Comparison of ENCODE assay signal across 31 cellular contexts in the genomic region with DNA sequence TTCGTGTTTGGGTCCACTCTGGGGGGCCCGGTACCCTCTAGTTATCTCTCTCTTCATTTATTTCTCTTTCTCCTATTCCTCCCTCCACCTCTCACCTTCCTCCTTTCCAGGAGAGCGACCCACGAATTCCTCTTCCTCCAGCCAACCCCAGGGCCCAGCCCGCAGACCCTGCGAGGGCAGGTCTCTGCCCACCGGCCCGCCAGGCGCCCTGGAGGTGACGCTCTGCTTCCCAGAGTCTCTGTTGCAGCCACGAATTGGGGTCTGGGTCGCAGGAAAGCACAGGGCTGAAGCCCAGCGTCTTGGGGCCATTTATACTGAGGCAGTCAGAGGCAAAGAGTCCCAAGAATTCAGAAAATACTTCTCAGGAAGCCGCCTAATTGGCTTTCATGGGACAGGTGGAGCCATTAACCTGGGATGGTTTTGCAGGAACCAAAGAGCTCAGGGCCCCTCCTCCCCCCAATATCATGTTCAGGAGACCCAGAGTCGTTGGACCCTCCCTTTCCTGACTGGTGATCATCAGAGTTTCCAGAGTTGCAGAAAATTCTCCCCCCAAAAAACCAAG. TPM values are rescaled to one million over a fixed set of nuclear protein-coding genes. Genes with fewer than 3 reads are reported as not detected.
A peak's percentile ranks its signal among the peaks of the same experiment; 100 is the strongest.
DNase-seq lines count a peak whose midpoint lies in the region; ATAC-seq, FAIRE-seq and TF ChIP-seq lines count a peak whose summit lies in the region.
"Had no signal": no experiment of that assay in that cellular context is flagged by ENCODE, and none has a peak within 500 bp of the region (broad histone marks: within the 10 kb centered on the region; RNA-seq: fewer than 3 reads in every experiment).

No MANE protein-coding gene starts in this region.

- FAIRE-seq in urothelium cell line (lab: Jason Lieb, UNC), result no peak
- FAIRE-seq: D721Med, GM12892, islet of Langerhans had no signal

- TF ChIP-seq CTCF in Caco-2 (IDR thresholded peaks at IDR 0.05; ENCODE audit: insufficient read depth in 1 of 2, low read depth in 1 of 2, low read length in 1 of 2, severe bottlenecking in 1 of 2, unreplicated experiment in 1 of 2) (no peak), endodermal cell (conservative IDR thresholded peaks at IDR 0.05) (no peak), neural cell (IDR thresholded peaks at IDR 0.05; ENCODE audit: poor library complexity, severe bottlenecking) (no peak)

- WGBS in endodermal cell (ENCODE audit: insufficient coverage in 1 of 2, insufficient read length in 1 of 2), 2 experiments, result 5 to 6% methylated on average over 4 to 15 of the region's 15 CpGs

- DNase-seq in 8988T (peak; percentile 8), Caco-2 (no peak), endodermal cell (peak; percentile 61), SKM-1 treated with dmso at 0.1 percent for 144 hours (lab: John Stamatoyannopoulos, UW; ENCODE audit: unreplicated experiment) (no peak), urothelium cell line (ENCODE audit: low spot score) (no peak)
- DNase-seq in activated CD8-positive, alpha-beta memory T cell treated with anti-CD3 and anti-CD28 coated beads, Interleukin-2, amount 50 U/mL, for 48 hours, result no peak
- DNase-seq: activated CD4-positive, CD25-positive, alpha-beta regulatory T cell treated with anti-CD3 and anti-CD28 coated beads, Interleukin-2, amount 50 U/mL, for 72 hours; activated gamma-delta T cell treated with Interleukin-2 at 50 U/mL for 16 hours; GM23248; HFFc6; IMR-90; left ventricle myocardium inferior; NCI-H1048; NCI-H187; NCI-H524 treated with DMSO at 0.1 percent for 48 hours; nephron progenitor cell; NK-92 treated with Interleukin-12 subunit alpha and Interleukin-12 subunit beta, amount 100 ng/mL, for 24 hours; PC-3; SHP77; stimulated activated CD4-positive, alpha-beta T cell treated with anti-CD3 and anti-CD28 coated beads, Interleukin-4, amount 100 ng/mL, for 24 hours had no signal

- no peak for ATAC-seq in GM21381 (IDR thresholded peaks at IDR 0.05; ENCODE audit: unreplicated experiment)
- ATAC-seq: PC-3; sciatic nerve; stimulated activated memory B cell treated with anti-CD40 and anti-IgM and Interleukin-4, amounts not matched to agents 10 μg/mL and 1 μg/mL and 100 μg/mL, for 72 hours had no signal

- H3K27ac Mint-ChIP-seq in Caco-2 (ENCODE audit: unreplicated experiment), result no peak overlapping the region
- H3K27ac Mint-ChIP-seq in endodermal cell, result no peak overlapping the region
- H3K27ac Mint-ChIP-seq: CD14-positive monocyte; HFFc6; mesothelial cell of epicardium; nephron progenitor cell; progenitor cell of endocrine pancreas; stimulated activated memory B cell treated with anti-CD40 and anti-IgM and Interleukin-4, amounts not matched to agents 10 μg/mL and 1 μg/mL and 100 μg/mL, for 72 hours had no signal

- H3F3A ChIP-seq in neural cell (ENCODE audit: insufficient read depth, low read length, poor library complexity, severe bottlenecking), result no peaks in the 10 kb centered on the region

- no peak for TF ChIP-seq EP300 in neural cell (conservative IDR thresholded peaks at IDR 0.05; ENCODE audit: poor library complexity, severe bottlenecking)

- H3K79me2 ChIP-seq in neural cell (replicated peaks; ENCODE audit: insufficient read depth, low read length), result no peaks in the 10 kb centered on the region

- H2AFZ ChIP-seq in neural cell (ENCODE audit: low read depth, low read length), result no peak overlapping the region
- H2AFZ ChIP-seq: GM23248 had no signal

- peak overlapping the region; percentile 82 for H3K4me3 Mint-ChIP-seq in Caco-2 (ENCODE audit: unreplicated experiment)
- H3K4me3 Mint-ChIP-seq in endodermal cell, result no peak overlapping the region
- H3K4me3 Mint-ChIP-seq: HFFc6; nephron progenitor cell; stimulated activated memory B cell treated with anti-CD40 and anti-IgM and Interleukin-4, amounts not matched to agents 10 μg/mL and 1 μg/mL and 100 μg/mL, for 72 hours had no signal

- no peaks in the 10 kb centered on the region for H3K9me2 ChIP-seq in neural cell (ENCODE audit: insufficient read depth, low read length)

- no peak for TF ChIP-seq RAD21 in neural cell (conservative IDR thresholded peaks at IDR 0.05)

- H3K27me3 ChIP-seq in Caco-2 (replicated peaks; ENCODE audit: control insufficient read depth, insufficient read depth, low read length), result peaks cover 1% of the 10 kb centered on the region
- peaks cover 97% of the 10 kb centered on the region for H3K27me3 ChIP-seq in endodermal cell (ENCODE audit: control insufficient read depth, insufficient read depth, low read length, poor library complexity, severe bottlenecking)
- peaks cover 94% of the 10 kb centered on the region for H3K27me3 ChIP-seq in neural cell (ENCODE audit: insufficient read depth, low read depth, low read length)

- POLR2A ChIA-PET in Caco-2 (lab: Charles Lee), result no interaction called here

- H3K9me3 ChIP-seq in Caco-2, result no peaks in the 10 kb centered on the region
- no peaks in the 10 kb centered on the region for H3K9me3 ChIP-seq in endodermal cell (ENCODE audit: control insufficient read depth, low read length)
- no peaks in the 10 kb centered on the region for H3K9me3 ChIP-seq in neural cell (ENCODE audit: low read length)
- H3K9me3 ChIP-seq: left ventricle myocardium inferior had no signal

- H3K9ac ChIP-seq in endodermal cell (ENCODE audit: extremely low read depth, low read length, poor library complexity, severe bottlenecking) (no peak overlapping the region), neural cell (ENCODE audit: low read length) (no peak overlapping the region)
- H3K9ac ChIP-seq: GM23248 had no signal

- no peak overlapping the region for H3K27ac ChIP-seq in endodermal cell (ENCODE audit: low read depth, low read length)
- no peak overlapping the region for H3K27ac ChIP-seq in neural cell (ENCODE audit: low read length)
- H3K27ac ChIP-seq: GM23248, left ventricle myocardium inferior had no signal

- intact Hi-C loops in Caco-2 (cut with micrococcal nuclease; ENCODE audit: unreplicated experiment), result loop anchor here (5.0 kb wide), 1 partner anchor 73 kb away; no protein-coding TSS in a partner anchor

- no peak overlapping the region for H3K4me3 ChIP-seq in Caco-2 (ENCODE audit: low read depth, low read length)
- H3K4me3 ChIP-seq in endodermal cell (ENCODE audit: low read length), result no peak overlapping the region
- H3K4me3 ChIP-seq in neural cell (ENCODE audit: low read length), result no peak overlapping the region
- H3K4me3 ChIP-seq: GM23248 had no signal

- CTCF ChIA-PET in Caco-2 (lab: Charles Lee), result no interaction called here

- H3K4me1 ChIP-seq in Caco-2, result peaks cover 8% of the 10 kb centered on the region
- peaks cover 5% of the 10 kb centered on the region for H3K4me1 ChIP-seq in endodermal cell (ENCODE audit: control insufficient read depth, insufficient read depth, low read length)

- H3K4me1 Mint-ChIP-seq in Caco-2 (ENCODE audit: low read depth, unreplicated experiment) (peaks cover 7% of the 10 kb centered on the region), endodermal cell (peaks cover 9% of the 10 kb centered on the region)

- no peak overlapping the region for H3K4me2 ChIP-seq in neural cell (ENCODE audit: low read length)

- H3K27me3 Mint-ChIP-seq in Caco-2 (ENCODE audit: insufficient read depth, unreplicated experiment), result peaks cover 23% of the 10 kb centered on the region
- peaks cover 95% of the 10 kb centered on the region for H3K27me3 Mint-ChIP-seq in endodermal cell (ENCODE audit: insufficient read depth)

- H3K36me3 Mint-ChIP-seq in Caco-2 (ENCODE audit: insufficient read depth, unreplicated experiment) (peaks cover 17% of the 10 kb centered on the region), endodermal cell (ENCODE audit: low read depth) (no peaks in the 10 kb centered on the region)
- H3K36me3 Mint-ChIP-seq: mesothelial cell of epicardium; stimulated activated memory B cell treated with anti-CD40 and anti-IgM and Interleukin-4, amounts not matched to agents 10 μg/mL and 1 μg/mL and 100 μg/mL, for 72 hours had no signal

- no peaks in the 10 kb centered on the region for H4K20me1 ChIP-seq in neural cell (ENCODE audit: insufficient read depth)

- H3K9me3 Mint-ChIP-seq in Caco-2 (ENCODE audit: unreplicated experiment) (no peaks in the 10 kb centered on the region), endodermal cell (no peaks in the 10 kb centered on the region)
- H3K9me3 Mint-ChIP-seq: HFFc6; mesothelial cell of epicardium; nephron progenitor cell; stimulated activated memory B cell treated with anti-CD40 and anti-IgM and Interleukin-4, amounts not matched to agents 10 μg/mL and 1 μg/mL and 100 μg/mL, for 72 hours had no signal

- no TSS peak for BruUV-seq in Caco-2 (replicated peaks; lab: Mats Ljungman, UMichigan)

- no peaks in the 10 kb centered on the region for H3K36me3 ChIP-seq in Caco-2 (ENCODE audit: control insufficient read depth, insufficient read depth, low read length)
- no peaks in the 10 kb centered on the region for H3K36me3 ChIP-seq in endodermal cell (ENCODE audit: control insufficient read depth, insufficient read depth, low read length)
- H3K36me3 ChIP-seq in neural cell (ENCODE audit: insufficient read depth, low read length), result no peaks in the 10 kb centered on the region
- H3K36me3 ChIP-seq: left ventricle myocardium inferior had no signal

TF ChIP-seq in neural cell, 6 proteins besides CTCF, POLR2A, EP300 and RAD21 (continues in another document):
- TF ChIP-seq, protein P1, sequence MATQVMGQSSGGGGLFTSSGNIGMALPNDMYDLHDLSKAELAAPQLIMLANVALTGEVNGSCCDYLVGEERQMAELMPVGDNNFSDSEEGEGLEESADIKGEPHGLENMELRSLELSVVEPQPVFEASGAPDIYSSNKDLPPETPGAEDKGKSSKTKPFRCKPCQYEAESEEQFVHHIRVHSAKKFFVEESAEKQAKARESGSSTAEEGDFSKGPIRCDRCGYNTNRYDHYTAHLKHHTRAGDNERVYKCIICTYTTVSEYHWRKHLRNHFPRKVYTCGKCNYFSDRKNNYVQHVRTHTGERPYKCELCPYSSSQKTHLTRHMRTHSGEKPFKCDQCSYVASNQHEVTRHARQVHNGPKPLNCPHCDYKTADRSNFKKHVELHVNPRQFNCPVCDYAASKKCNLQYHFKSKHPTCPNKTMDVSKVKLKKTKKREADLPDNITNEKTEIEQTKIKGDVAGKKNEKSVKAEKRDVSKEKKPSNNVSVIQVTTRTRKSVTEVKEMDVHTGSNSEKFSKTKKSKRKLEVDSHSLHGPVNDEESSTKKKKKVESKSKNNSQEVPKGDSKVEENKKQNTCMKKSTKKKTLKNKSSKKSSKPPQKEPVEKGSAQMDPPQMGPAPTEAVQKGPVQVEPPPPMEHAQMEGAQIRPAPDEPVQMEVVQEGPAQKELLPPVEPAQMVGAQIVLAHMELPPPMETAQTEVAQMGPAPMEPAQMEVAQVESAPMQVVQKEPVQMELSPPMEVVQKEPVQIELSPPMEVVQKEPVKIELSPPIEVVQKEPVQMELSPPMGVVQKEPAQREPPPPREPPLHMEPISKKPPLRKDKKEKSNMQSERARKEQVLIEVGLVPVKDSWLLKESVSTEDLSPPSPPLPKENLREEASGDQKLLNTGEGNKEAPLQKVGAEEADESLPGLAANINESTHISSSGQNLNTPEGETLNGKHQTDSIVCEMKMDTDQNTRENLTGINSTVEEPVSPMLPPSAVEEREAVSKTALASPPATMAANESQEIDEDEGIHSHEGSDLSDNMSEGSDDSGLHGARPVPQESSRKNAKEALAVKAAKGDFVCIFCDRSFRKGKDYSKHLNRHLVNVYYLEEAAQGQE (IDR thresholded peaks at IDR 0.05; ENCODE audit: borderline replicate concordance), result no peak

RNA-seq across cellular contexts. Expression of gene EN2, which starts 2.7 kb away (rescaled TPM):
- total RNA-seq in Caco-2 (2022) (1.1 and 1.5 TPM in 2 replicates), endodermal cell (not detected)
- polyA plus RNA-seq in endodermal cell (2013, experiment 1 of 2), result 16.1 TPM
- polyA plus RNA-seq in endodermal cell (2013, experiment 2 of 2), result 19.3 TPM
- polyA plus RNA-seq in neural cell, result not detected in 2 replicates
- not detected in 2 replicates for polyA minus RNA-seq in neural cell
- total RNA-seq: GM23248, HFFc6, IMR-90, mesothelial cell of epicardium, progenitor cell of endocrine pancreas, sciatic nerve, urinary bladder had no signal
- polyA plus RNA-seq: CD14-positive monocyte, GM23248, IMR-90 had no signal

Comparison
In these comparisons a context has a peak if more than half of its experiments do, and no peak if none do; other contexts are left out.
1. DNase-seq: peak in 8988T (single experiment) and endodermal cell (single experiment); none in Caco-2 (0 of 2), SKM-1 treated with dmso at 0.1 percent for 144 hours (single experiment), activated CD8-positive, alpha-beta memory T cell treated with anti-CD3 and anti-CD28 coated beads, Interleukin-2, amount 50 U/mL, for 48 hours (single experiment) and urothelium cell line (single experiment).